Comparison of ENCODE assay signal across 35 cellular contexts in the genomic region with DNA sequence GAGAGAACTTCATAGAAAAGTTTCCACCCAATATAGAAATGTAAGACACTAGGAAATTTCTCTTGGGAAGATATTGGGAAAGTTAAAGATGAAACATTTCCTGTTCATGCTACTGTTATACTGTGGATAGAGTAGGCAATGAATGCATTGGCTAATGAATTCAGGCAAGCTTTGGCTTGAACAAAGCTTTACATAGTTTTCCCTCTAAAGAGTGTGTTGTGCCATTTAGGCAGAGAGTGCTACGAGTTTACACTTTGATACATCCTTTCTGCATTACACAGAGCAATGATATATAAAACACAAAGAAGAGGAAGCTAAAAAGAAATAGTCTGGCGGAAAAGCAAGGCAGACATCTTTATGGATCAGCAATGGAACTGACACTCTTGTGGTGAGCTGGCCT.
"Had no signal": no experiment of that assay in that cellular context is flagged by ENCODE, and none has a peak within 500 bp of the region (broad histone marks: within the 10 kb centered on the region; RNA-seq: fewer than 3 reads in every experiment).

No MANE protein-coding gene starts in this region.

- DNase-seq: activated B cell treated with CpG ODN at 0.5 μM for 24 hours; activated CD4-positive, alpha-beta memory T cell treated with anti-CD3 and anti-CD28 coated beads for 36 hours; activated CD4-positive, alpha-beta T cell treated with anti-CD3 and anti-CD28 coated beads for 4 hours; activated CD4-positive, alpha-beta T cell treated with anti-CD3 and anti-CD28 coated beads, Interleukin-2, amount 10 ng/mL, durations not matched to agents 24 days and 14 days; activated CD4-positive, alpha-beta T cell treated with anti-CD3 and anti-CD28 coated beads, Interleukin-2, amount 50 U/mL, for 1 hour; activated CD4-positive, alpha-beta T cell treated with anti-CD3 and anti-CD28 coated beads, Interleukin-2, amount 50 U/mL, for 4 hours; activated CD8-positive, alpha-beta memory T cell treated with anti-CD3 and anti-CD28 coated beads, Interleukin-2, amount 50 U/mL, for 4 hours; activated CD8-positive, alpha-beta T cell treated with anti-CD3 and anti-CD28 coated beads for 36 hours; activated effector memory CD4-positive, alpha-beta T cell treated with anti-CD3 and anti-CD28 coated beads, Interleukin-2, amount 50 U/mL, for 16 hours; activated gamma-delta T cell treated with Interleukin-2 at 50 U/mL for 16 hours; activated naive CD4-positive, alpha-beta T cell; activated naive CD4-positive, alpha-beta T cell treated with anti-CD3 and anti-CD28 coated beads for 36 hours; activated naive CD4-positive, alpha-beta T cell treated with anti-CD3 and anti-CD28 coated beads, Interleukin-2, amount 50 U/mL, for 16 hours; activated naive CD8-positive, alpha-beta T cell treated with anti-CD3 and anti-CD28 coated beads for 36 hours; activated T-cell treated with anti-CD3 and anti-CD28 coated beads for 4 hours; activated T-cell treated with anti-CD3 and anti-CD28 coated beads, Interleukin-2, amount 50 U/mL, for 1 hour; activated T-cell treated with anti-CD3 and anti-CD28 coated beads, Interleukin-2, amount 50 U/mL, for 4 hours; activated T-cell treated with anti-CD3 and anti-CD28 coated beads, Interleukin-2, amount 50 U/mL, for 72 hours; amniotic stem cell; aorta; body of pancreas; brain microvascular endothelial cell; caudate nucleus; cerebellar nuclear complex; T-helper 1 cell; T-helper 2 cell; T-helper 9 cell had no signal

- FAIRE-seq: astrocyte, TTC549 had no signal

- H3K27me3 ChIP-seq: adrenal gland, body of pancreas, cardiac muscle cell had no signal

- H3K27ac ChIP-seq: adrenal gland, body of pancreas, brain microvascular endothelial cell, breast epithelium, cardiac muscle cell, VCaP had no signal

- H3K4me3 ChIP-seq: adrenal gland, body of pancreas, breast epithelium, cardiac muscle cell had no signal

- H3K36me3 ChIP-seq: adrenal gland, brain microvascular endothelial cell, breast epithelium, cardiac muscle cell had no signal

- ATAC-seq: activated CD8-positive, alpha-beta T cell treated with anti-CD3 and anti-CD28 coated beads for 36 hours; activated naive CD4-positive, alpha-beta T cell treated with anti-CD3 and anti-CD28 coated beads, Interleukin-2, amount 50 U/mL, for 72 hours; activated T-cell treated with anti-CD3 and anti-CD28 coated beads, Interleukin-2, amount 50 U/mL, for 4 hours; activated T-cell treated with anti-CD3 and anti-CD28 coated beads, Interleukin-2, amount 50 U/mL, for 72 hours; activated T-helper 17 cell treated with anti-CD3 and anti-CD28 coated beads, Interleukin-2, amount 50 U/mL, for 72 hours; body of pancreas had no signal
